ENCODE assay signal across 1 cellular context in genomic region chr16:31117384-31118222, GRCh38.
TF ChIP-seq lines count a peak whose summit lies in the region.

Gene KAT8 (plus strand): TSS chr16:31117664. CDS start chr16:31117682, 18 bp downstream.

TF ChIP-seq in WTC11, 78 proteins besides CTCF, POLR2A, EP300 and RAD21 (continued from another document):
- TF ChIP-seq OVOL2 (CRISPR knock-in tag; IDR thresholded peaks at IDR 0.05; ENCODE audit: borderline replicate concordance) (no peak), SP1 (CRISPR knock-in tag; conservative IDR thresholded peaks at IDR 0.05) (peak; percentile 97), GRHL2 (CRISPR knock-in tag; IDR thresholded peaks at IDR 0.05; ENCODE audit: insufficient replicate concordance, severe bottlenecking) (no peak), HMGXB4 (CRISPR knock-in tag; IDR thresholded peaks at IDR 0.05) (0 out of 2 replicates have a peak, but pooled peaks have one; percentile 23), ZNF219 (CRISPR knock-in tag; IDR thresholded peaks at IDR 0.05; ENCODE audit: borderline replicate concordance) (0 out of 2 replicates have a peak, but pooled peaks have one; percentile 37), ZNF263 (CRISPR knock-in tag; IDR thresholded peaks at IDR 0.05; ENCODE audit: low read depth) (no peak), PREB (CRISPR knock-in tag; IDR thresholded peaks at IDR 0.05; ENCODE audit: borderline replicate concordance) (no peak), ELF4 (CRISPR knock-in tag; IDR thresholded peaks at IDR 0.05; ENCODE audit: low read depth) (no peak), ATF1 (CRISPR knock-in tag; IDR thresholded peaks at IDR 0.05) (no peak; the same call in 1 of the 2 replicates), USF1 (CRISPR knock-in tag; IDR thresholded peaks at IDR 0.05) (peak; percentile 23; the same call in 1 of the 2 replicates), TEAD1 (CRISPR knock-in tag; IDR thresholded peaks at IDR 0.05) (peak; percentile 51; the same call in 1 of the 2 replicates), E2F5 (CRISPR knock-in tag; IDR thresholded peaks at IDR 0.05) (peak; percentile 69), FOXP4 (CRISPR knock-in tag; IDR thresholded peaks at IDR 0.05) (peak; percentile 66; the same call in 1 of the 2 replicates), JUN (CRISPR knock-in tag; IDR thresholded peaks at IDR 0.05) (0 out of 2 replicates have a peak, but pooled peaks have one; percentile 80), ZNF671 (CRISPR knock-in tag; IDR thresholded peaks at IDR 0.05) (no peak), FOXJ3 (CRISPR knock-in tag; IDR thresholded peaks at IDR 0.05; ENCODE audit: borderline replicate concordance) (no peak)
